In the genomic region with DNA sequence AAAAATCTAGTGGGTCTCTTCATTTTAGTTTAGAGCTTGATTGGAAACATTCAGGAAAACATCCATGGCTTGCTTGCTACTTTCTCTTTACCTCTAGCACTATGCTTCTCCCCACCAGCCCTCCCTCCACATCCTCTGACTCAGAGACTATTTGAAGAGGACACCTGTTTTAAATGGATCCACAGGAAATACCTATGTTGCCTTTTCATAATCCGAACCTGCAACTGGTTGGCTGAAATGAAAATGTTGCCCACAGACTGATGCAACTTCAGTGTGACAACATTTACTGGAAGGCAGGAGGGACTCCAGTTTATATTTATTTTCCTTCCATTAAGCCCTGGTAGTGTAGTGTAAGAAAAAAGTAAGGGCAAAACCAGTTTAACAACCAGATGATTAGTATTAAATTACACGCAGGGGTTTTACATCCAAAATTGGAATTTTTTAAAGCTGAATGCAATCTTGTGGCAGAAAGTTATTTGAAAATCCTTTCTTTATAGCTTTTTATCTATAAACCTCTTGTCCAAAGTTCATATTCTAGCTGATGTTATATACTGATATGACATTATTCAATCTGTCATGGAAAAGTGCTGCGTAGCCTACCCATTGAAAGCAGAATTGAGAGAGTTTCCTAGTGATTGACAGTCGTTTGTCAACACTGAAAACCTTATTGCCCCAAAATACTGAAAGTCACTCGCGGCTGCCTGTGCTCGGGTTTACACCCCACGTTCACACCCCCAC, we compare ENCODE assay signal across 8 cellular contexts. TPM values are rescaled to one million over a fixed set of nuclear protein-coding genes. Genes with fewer than 3 reads are reported as not detected.
DNase-seq lines count a peak whose midpoint lies in the region; ATAC-seq and FAIRE-seq lines count a peak whose summit lies in the region.

No MANE protein-coding gene starts in this region.

- H3K4me1 ChIP-seq in iPS-20b (ENCODE audit: insufficient read depth, low read length) = peaks cover 30% of the 10 kb centered on the region

- no peak overlapping the region for H3K27ac ChIP-seq in iPS-20b (ENCODE audit: low read length)
- peak overlapping the region; percentile 77 to 98 (median 89) for H3K27ac ChIP-seq in skin epidermis

- peak overlapping the region; percentile 47; the same call in 1 of the 2 replicates for H3K9ac ChIP-seq in iPS-20b (ENCODE audit: low read depth, low read length)

- DNase-seq in AML-193 (lab: John Stamatoyannopoulos, UW) (peak; percentile 38 to 78), GM19239 (ENCODE audit: insufficient read length, low spot score) (no peak), NCI-H69 (lab: John Stamatoyannopoulos, UW) (peak; percentile 19), astrocyte of the hippocampus (ENCODE audit: low read depth, low spot score) (peak; percentile 71), occipital lobe (lab: John Stamatoyannopoulos, UW) (no peak)

- H3K4me3 ChIP-seq in iPS-20b (ENCODE audit: low read length) (peak overlapping the region; percentile 86), skin epidermis (peak overlapping the region; percentile 56 to 85 (median 76))

- H3K9me3 ChIP-seq in iPS-20b (ENCODE audit: insufficient read depth, low read depth, low read length) = no peaks in the 10 kb centered on the region

- ATAC-seq in HG03159 (IDR thresholded peaks at IDR 0.05; ENCODE audit: unreplicated experiment) = no peak

- peak; percentile 86 for FAIRE-seq in GM19239 (lab: Jason Lieb, UNC)

- no peaks in the 10 kb centered on the region for H3K27me3 ChIP-seq in iPS-20b (ENCODE audit: insufficient read depth, low read length)

- H3K36me3 ChIP-seq in iPS-20b (ENCODE audit: insufficient read depth, low read depth, low read length) = no peaks in the 10 kb centered on the region

RNA-seq across cellular contexts. Expression of a gene that starts 0.9 kb away (rescaled TPM):
- total RNA-seq in occipital lobe = 35.7 TPM

Comparison
In these comparisons a context has a peak if more than half of its experiments do, and no peak if none do; other contexts are left out.
1. DNase-seq: peak in AML-193 (2 of 2), NCI-H69 (single experiment) and astrocyte of the hippocampus (single experiment); none in GM19239 (single experiment) and occipital lobe (single experiment).